ENCODE assay signal across 15 cellular contexts in the genomic region with DNA sequence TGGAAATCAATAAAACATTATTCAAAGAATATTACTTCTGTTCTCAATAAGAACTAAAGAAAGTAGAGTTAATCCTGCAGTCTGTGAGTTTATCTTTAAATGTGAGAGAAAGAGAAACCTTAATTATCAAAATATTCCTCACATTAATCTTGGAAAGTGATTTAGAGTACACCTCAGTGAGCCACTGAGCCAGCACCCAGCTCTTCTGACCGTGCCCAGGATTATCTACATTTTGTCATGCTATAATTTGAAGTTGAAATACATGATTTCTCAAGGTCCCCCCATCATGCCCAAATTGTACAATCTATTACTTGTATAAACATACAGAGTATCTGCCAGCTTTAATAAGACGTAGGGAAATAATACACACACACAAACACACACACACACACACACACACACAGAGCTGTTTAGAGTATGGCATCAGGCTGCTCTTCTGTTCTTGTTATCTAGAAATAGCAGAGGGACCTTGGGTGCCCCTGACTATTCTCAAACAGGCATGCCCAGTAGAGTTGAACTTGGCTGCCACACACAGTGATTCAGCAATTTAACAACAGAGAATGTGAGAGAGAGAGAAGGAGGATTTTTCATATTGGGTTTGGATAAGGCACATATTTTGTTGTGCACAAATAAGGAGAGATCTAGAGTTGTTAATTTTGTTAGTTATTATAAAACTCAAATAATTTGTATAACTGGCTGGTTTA.
DNase-seq lines count a peak whose midpoint lies in the region; ATAC-seq and TF ChIP-seq lines count a peak whose summit lies in the region.
"Had no signal": no experiment of that assay in that cellular context is flagged by ENCODE, and none has a peak within 500 bp of the region (broad histone marks: within the 10 kb centered on the region; RNA-seq: fewer than 3 reads in every experiment).

No MANE protein-coding gene starts in this region.

- peak; percentile 38 to 82 for DNase-seq in cardiac fibroblast (ENCODE audit: low read depth in 2 of 2)
- no peak for DNase-seq in left lung
- DNase-seq in left colon, result no peak
- no peak for DNase-seq in HT-29 (ENCODE audit: low spot score)
- DNase-seq in stomach, result no peak
- DNase-seq in stimulated activated naive CD8-positive, alpha-beta T cell treated with anti-CD3 and anti-CD28 coated beads, Interleukin-15, Interleukin-2, amounts not matched to agents 100 U/mL and 50 U/mL, for 24 hours, result no peak
- DNase-seq: activated effector memory CD4-positive, alpha-beta T cell treated with Interleukin-2 at 50 U/mL for 16 hours; HCEC 1CT; Peyer's patch; stimulated activated CD4-positive, alpha-beta T cell treated with anti-CD3 and anti-CD28 coated beads, Interleukin-2, amount 100 ng/mL, for 48 hours; substantia nigra had no signal

- H3K4me3 ChIP-seq in ACC112 (ENCODE audit: low read depth, low read length) (no peak overlapping the region), Loucy (ENCODE audit: low read length, poor library complexity, severe bottlenecking) (no peak overlapping the region), cardiac fibroblast (replicated peaks in 1 of 2; ENCODE audit: low read depth in 2 of 2, low read length in 2 of 2) (no peak overlapping the region), left lung (no peak overlapping the region), stomach (no peak overlapping the region)
- H3K4me3 ChIP-seq: neural progenitor cell, Peyer's patch had no signal

- H3K27me3 ChIP-seq in ACC112 (ENCODE audit: insufficient read depth, low read length) (no peaks in the 10 kb centered on the region), Loucy (ENCODE audit: insufficient read depth, low read length, poor library complexity, severe bottlenecking) (no peaks in the 10 kb centered on the region), left lung (no peaks in the 10 kb centered on the region), stomach (no peaks in the 10 kb centered on the region)
- H3K27me3 ChIP-seq: neural progenitor cell, Peyer's patch had no signal

- peak overlapping the region; percentile 7 for H3K9ac ChIP-seq in Loucy (ENCODE audit: low read depth, low read length, poor library complexity, severe bottlenecking)
- H3K9ac ChIP-seq: neural progenitor cell had no signal

- TF ChIP-seq CTCF in Loucy (conservative IDR thresholded peaks at IDR 0.05; ENCODE audit: low read length) (no peak), cardiac fibroblast (IDR thresholded peaks at IDR 0.05; ENCODE audit: low read depth, low read length) (no peak), left lung (IDR thresholded peaks at IDR 0.05) (no peak), stomach (IDR thresholded peaks at IDR 0.05) (no peak)

- H3K9me2 ChIP-seq in Loucy (replicated peaks; ENCODE audit: low read depth, low read length), result no peaks in the 10 kb centered on the region

- H3K4me2 ChIP-seq in Loucy (ENCODE audit: low read depth, low read length, poor library complexity, severe bottlenecking), result peak overlapping the region; percentile 21
- H3K4me2 ChIP-seq: neural progenitor cell had no signal

- no peaks in the 10 kb centered on the region for H3F3A ChIP-seq in Loucy (ENCODE audit: low read depth)

- H3K4me1 ChIP-seq in ACC112 (ENCODE audit: control insufficient read depth, insufficient read depth, low read length, unreplicated experiment), result peaks cover 11% of the 10 kb centered on the region
- peaks cover 12% of the 10 kb centered on the region for H3K4me1 ChIP-seq in Loucy (ENCODE audit: insufficient read depth, low read length, poor library complexity, severe bottlenecking)
- peaks cover 0 to 3% of the 10 kb centered on the region in 2 donors for H3K4me1 ChIP-seq in left lung
- H3K4me1 ChIP-seq in stomach, result peaks cover 0 to 9% (median 0%) of the 10 kb centered on the region in 4 donors
- H3K4me1 ChIP-seq: neural progenitor cell, Peyer's patch had no signal

- no peak for TF ChIP-seq EP300 in stomach (IDR thresholded peaks at IDR 0.05)

- no peak overlapping the region for H3K27ac ChIP-seq in ACC112 (ENCODE audit: low read depth, low read length)
- no peak overlapping the region for H3K27ac ChIP-seq in left lung
- H3K27ac ChIP-seq in stomach, result no peak overlapping the region
- H3K27ac ChIP-seq: neural progenitor cell, Peyer's patch, WERI-Rb-1 had no signal

- 19 to 46% (median 42%) methylated on average over 2 of the region's 2 CpGs for WGBS in stomach, 5 donors

- H2AFZ ChIP-seq in ACC112 (ENCODE audit: low read length, unreplicated experiment), result peak overlapping the region; percentile 9
- H2AFZ ChIP-seq in Loucy (ENCODE audit: low read length), result peak overlapping the region; percentile 67
- H2AFZ ChIP-seq: neural progenitor cell had no signal

- intact Hi-C loops in left lung (cut with DNase I) (no loop called here), left colon (cut with DNase I, micrococcal nuclease) (no loop called here), stomach (cut with DNase I; ENCODE audit: low total_unique reads) (no loop called here)

- TF ChIP-seq POLR2A in stomach (IDR thresholded peaks at IDR 0.05), result no peak

- H4K20me1 ChIP-seq in Loucy (ENCODE audit: insufficient read depth, low read length, poor library complexity, severe bottlenecking), result no peaks in the 10 kb centered on the region

- H3K36me3 ChIP-seq in ACC112 (ENCODE audit: insufficient read depth, low read length) (no peaks in the 10 kb centered on the region), Loucy (ENCODE audit: insufficient read depth, low read length) (no peaks in the 10 kb centered on the region), left lung (no peaks in the 10 kb centered on the region), stomach (no peaks in the 10 kb centered on the region)
- H3K36me3 ChIP-seq: neural progenitor cell, Peyer's patch, WERI-Rb-1 had no signal

- H3K9me3 ChIP-seq in Loucy (ENCODE audit: insufficient read depth, low read depth, low read length) (no peaks in the 10 kb centered on the region), left lung (no peaks in the 10 kb centered on the region), stomach (no peaks in the 10 kb centered on the region)
- H3K9me3 ChIP-seq: Peyer's patch had no signal

- H3K79me2 ChIP-seq in ACC112 (ENCODE audit: control insufficient read depth, insufficient read depth, low read length, unreplicated experiment) (no peaks in the 10 kb centered on the region), Loucy (ENCODE audit: insufficient read depth, low read length) (no peaks in the 10 kb centered on the region)

- ATAC-seq in left lung (peak; percentile 21), left colon (no peak)
- no peak for ATAC-seq in stimulated activated naive CD8-positive, alpha-beta T cell treated with anti-CD3 and anti-CD28 coated beads, Interleukin-15, Interleukin-2, amounts not matched to agents 100 U/mL and 50 U/mL, for 24 hours

Comparison
In these comparisons a context has a peak if more than half of its experiments do, and no peak if none do; other contexts are left out.
1. DNase-seq: peak in cardiac fibroblast (2 of 2); none in left lung (0 of 2), left colon (0 of 2), HT-29 (single experiment), stomach (single experiment) and stimulated activated naive CD8-positive, alpha-beta T cell treated with anti-CD3 and anti-CD28 coated beads, Interleukin-15, Interleukin-2, amounts not matched to agents 100 U/mL and 50 U/mL, for 24 hours (single experiment).